Comparison of ENCODE assay signal across 16 cellular contexts in genomic region chr2:195017890-195018289, GRCh38.
"Had no signal": no experiment of that assay in that cellular context is flagged by ENCODE, and none has a peak within 500 bp of the region (broad histone marks: within the 10 kb centered on the region; RNA-seq: fewer than 3 reads in every experiment).

No MANE protein-coding gene starts in this region.

- H3K9me3 ChIP-seq: breast epithelium, neutrophil, right atrium auricular region, transverse colon had no signal

- H3K4me3 Mint-ChIP-seq: activated naive CD8-positive, alpha-beta T cell treated with anti-CD3 and anti-CD28 coated beads, Interleukin-2, amount 10 ng/mL, durations not matched to agents 7 days and 5 days; activated T-cell treated with anti-CD3 and anti-CD28 coated beads, Interleukin-2, amount 50 U/mL, for 24 hours; naive thymus-derived CD4-positive, alpha-beta T cell had no signal

- H3K27ac Mint-ChIP-seq: activated naive CD8-positive, alpha-beta T cell treated with anti-CD3 and anti-CD28 coated beads, Interleukin-2, amount 10 ng/mL, durations not matched to agents 7 days and 5 days; activated T-cell treated with anti-CD3 and anti-CD28 coated beads, Interleukin-2, amount 50 U/mL, for 24 hours; naive thymus-derived CD4-positive, alpha-beta T cell had no signal

- FAIRE-seq: TTC549 had no signal

- H3K27ac ChIP-seq: breast epithelium, hepatocyte, neutrophil, right atrium auricular region, skin epidermis, transverse colon had no signal

- DNase-seq: activated gamma-delta T cell; activated naive CD8-positive, alpha-beta T cell treated with anti-CD3 and anti-CD28 coated beads, Interleukin-2, amount 10 ng/mL, durations not matched to agents 7 days and 5 days; activated T-cell treated with anti-CD3 and anti-CD28 coated beads, Interleukin-2, amount 50 U/mL, for 24 hours; anterior cingulate cortex; naive thymus-derived CD4-positive, alpha-beta T cell; stimulated activated CD4-positive, alpha-beta T cell treated with anti-CD3 and anti-CD28 coated beads, Interleukin-4, amount 100 ng/mL, for 4 hours; T-helper 2 cell; transverse colon had no signal

- H3K4me1 ChIP-seq: breast epithelium, right atrium auricular region, transverse colon had no signal

- H3K36me3 Mint-ChIP-seq: activated naive CD8-positive, alpha-beta T cell treated with anti-CD3 and anti-CD28 coated beads, Interleukin-2, amount 10 ng/mL, durations not matched to agents 7 days and 5 days; naive thymus-derived CD4-positive, alpha-beta T cell had no signal

- H3K27me3 Mint-ChIP-seq: activated naive CD8-positive, alpha-beta T cell treated with anti-CD3 and anti-CD28 coated beads, Interleukin-2, amount 10 ng/mL, durations not matched to agents 7 days and 5 days; activated T-cell treated with anti-CD3 and anti-CD28 coated beads, Interleukin-2, amount 50 U/mL, for 24 hours had no signal

- H2AFZ ChIP-seq: hepatocyte had no signal

- ATAC-seq: activated CD4-positive, CD25-positive, alpha-beta regulatory T cell treated with anti-CD3 and anti-CD28 coated beads, Interleukin-2, amount 50 U/mL, for 24 hours; naive thymus-derived CD4-positive, alpha-beta T cell had no signal

- H3K4me3 ChIP-seq: breast epithelium, hepatocyte, lung, right atrium auricular region, skin epidermis, transverse colon had no signal

- H3K79me2 ChIP-seq: hepatocyte had no signal

- H3K36me3 ChIP-seq: neutrophil, right atrium auricular region, transverse colon had no signal

- H3K9me3 Mint-ChIP-seq: activated naive CD8-positive, alpha-beta T cell treated with anti-CD3 and anti-CD28 coated beads, Interleukin-2, amount 10 ng/mL, durations not matched to agents 7 days and 5 days; activated T-cell treated with anti-CD3 and anti-CD28 coated beads, Interleukin-2, amount 50 U/mL, for 24 hours; naive thymus-derived CD4-positive, alpha-beta T cell had no signal

- H3K27me3 ChIP-seq: breast epithelium, hepatocyte, neutrophil, right atrium auricular region, transverse colon had no signal

- H3K4me2 ChIP-seq: hepatocyte had no signal
